In genomic region chr2:119233326-119234020, GRCh38 we compare ENCODE assay signal across 14 cellular contexts. TPM values are rescaled to one million over a fixed set of nuclear protein-coding genes. Genes with fewer than 3 reads are reported as not detected.
DNase-seq lines count a peak whose midpoint lies in the region; ATAC-seq and TF ChIP-seq lines count a peak whose summit lies in the region.
"Had no signal": no experiment of that assay in that cellular context is flagged by ENCODE, and none has a peak within 500 bp of the region (broad histone marks: within the 10 kb centered on the region; RNA-seq: fewer than 3 reads in every experiment).

No MANE protein-coding gene starts in this region.

- no peaks in the 10 kb centered on the region for H3K9me3 Mint-ChIP-seq in Calu3 (ENCODE audit: low read depth, unreplicated experiment)
- H3K9me3 Mint-ChIP-seq: activated B cell treated with CpG ODN at 0.5 μM for 24 hours; stimulated activated naive CD8-positive, alpha-beta T cell treated with anti-CD3 and anti-CD28 coated beads, Interleukin-15, Interleukin-2, amounts not matched to agents 100 ng/mL and 50 ng/mL, for 24 hours had no signal

- CTCF ChIA-PET in Calu3 (lab: Charles Lee): no interaction called here

- H3K4me3 Mint-ChIP-seq in Calu3 (ENCODE audit: low read depth, unreplicated experiment): no peak overlapping the region
- H3K4me3 Mint-ChIP-seq: CD4-positive, CD25-positive, alpha-beta regulatory T cell; stimulated activated naive CD8-positive, alpha-beta T cell treated with anti-CD3 and anti-CD28 coated beads, Interleukin-15, Interleukin-2, amounts not matched to agents 100 ng/mL and 50 ng/mL, for 24 hours had no signal

- H3K27ac Mint-ChIP-seq in Calu3 (ENCODE audit: unreplicated experiment): no peak overlapping the region
- H3K27ac Mint-ChIP-seq: activated B cell treated with CpG ODN at 0.5 μM for 24 hours; CD4-positive, CD25-positive, alpha-beta regulatory T cell; stimulated activated naive CD8-positive, alpha-beta T cell treated with anti-CD3 and anti-CD28 coated beads, Interleukin-15, Interleukin-2, amounts not matched to agents 100 ng/mL and 50 ng/mL, for 24 hours had no signal

- DNase-seq in Calu3 (peak; percentile 21), choroid plexus epithelial cell (ENCODE audit: low read depth) (peak; percentile 72), cerebellar nuclear complex (lab: John Stamatoyannopoulos, UW) (no peak), NCI-H2081 (lab: John Stamatoyannopoulos, UW) (no peak)
- DNase-seq in stimulated activated CD4-positive, alpha-beta T cell treated with anti-CD3 and anti-CD28 coated beads, Interleukin-4, amount 100 ng/mL, for 4 hours: no peak
- DNase-seq in stimulated activated CD4-positive, alpha-beta T cell treated with anti-CD3 and anti-CD28 coated beads, Interleukin-2, amount 100 ng/mL, for 48 hours: no peak
- DNase-seq: activated B cell treated with CpG ODN at 0.5 μM for 24 hours; aorta; CD4-positive, CD25-positive, alpha-beta regulatory T cell; GOT3; NCI-H345 had no signal

- intact Hi-C loops in Calu3 (cut with micrococcal nuclease; ENCODE audit: unreplicated experiment): no loop called here

- H3K36me3 Mint-ChIP-seq in Calu3 (ENCODE audit: insufficient read depth, unreplicated experiment): peaks cover 13% of the 10 kb centered on the region
- H3K36me3 Mint-ChIP-seq: CD4-positive, CD25-positive, alpha-beta regulatory T cell had no signal

- H3K4me3 ChIP-seq in choroid plexus epithelial cell (ENCODE audit: low read depth, low read length): no peak overlapping the region

- no peaks in the 10 kb centered on the region for H3K27me3 Mint-ChIP-seq in Calu3 (ENCODE audit: unreplicated experiment)
- H3K27me3 Mint-ChIP-seq: stimulated activated naive CD8-positive, alpha-beta T cell treated with anti-CD3 and anti-CD28 coated beads, Interleukin-15, Interleukin-2, amounts not matched to agents 100 ng/mL and 50 ng/mL, for 24 hours had no signal

- peaks cover 32% of the 10 kb centered on the region for H3K4me1 Mint-ChIP-seq in Calu3 (ENCODE audit: low read depth, unreplicated experiment)
- H3K4me1 Mint-ChIP-seq: CD4-positive, CD25-positive, alpha-beta regulatory T cell had no signal

- no TSS peak for BruUV-seq in Calu3 (replicated peaks; lab: Mats Ljungman, UMichigan)

- TF ChIP-seq CTCF in Calu3 (IDR thresholded peaks at IDR 0.05; ENCODE audit: unreplicated experiment) (no peak), choroid plexus epithelial cell (conservative IDR thresholded peaks at IDR 0.05; ENCODE audit: low read depth, low read length) (no peak)

- ATAC-seq in GM19467 (IDR thresholded peaks at IDR 0.05; ENCODE audit: unreplicated experiment): peak; percentile 39
- peak; percentile 56 for ATAC-seq in HG03159 (IDR thresholded peaks at IDR 0.05; ENCODE audit: unreplicated experiment)

RNA-seq across cellular contexts. Expression of gene STEAP3, which starts 9.8 kb away (rescaled TPM):
- 28.3 and 30.5 TPM in 2 replicates for total RNA-seq in Calu3 (2022)
- total RNA-seq: CD4-positive, CD25-positive, alpha-beta regulatory T cell had no signal

Comparison
In these comparisons a context has a peak if more than half of its experiments do, and no peak if none do; other contexts are left out.
1. DNase-seq: peak in Calu3 (single experiment) and choroid plexus epithelial cell (single experiment); none in stimulated activated CD4-positive, alpha-beta T cell treated with anti-CD3 and anti-CD28 coated beads, Interleukin-4, amount 100 ng/mL, for 4 hours (0 of 2), cerebellar nuclear complex (0 of 2), NCI-H2081 (0 of 2) and stimulated activated CD4-positive, alpha-beta T cell treated with anti-CD3 and anti-CD28 coated beads, Interleukin-2, amount 100 ng/mL, for 48 hours (0 of 2).